In the genomic region with DNA sequence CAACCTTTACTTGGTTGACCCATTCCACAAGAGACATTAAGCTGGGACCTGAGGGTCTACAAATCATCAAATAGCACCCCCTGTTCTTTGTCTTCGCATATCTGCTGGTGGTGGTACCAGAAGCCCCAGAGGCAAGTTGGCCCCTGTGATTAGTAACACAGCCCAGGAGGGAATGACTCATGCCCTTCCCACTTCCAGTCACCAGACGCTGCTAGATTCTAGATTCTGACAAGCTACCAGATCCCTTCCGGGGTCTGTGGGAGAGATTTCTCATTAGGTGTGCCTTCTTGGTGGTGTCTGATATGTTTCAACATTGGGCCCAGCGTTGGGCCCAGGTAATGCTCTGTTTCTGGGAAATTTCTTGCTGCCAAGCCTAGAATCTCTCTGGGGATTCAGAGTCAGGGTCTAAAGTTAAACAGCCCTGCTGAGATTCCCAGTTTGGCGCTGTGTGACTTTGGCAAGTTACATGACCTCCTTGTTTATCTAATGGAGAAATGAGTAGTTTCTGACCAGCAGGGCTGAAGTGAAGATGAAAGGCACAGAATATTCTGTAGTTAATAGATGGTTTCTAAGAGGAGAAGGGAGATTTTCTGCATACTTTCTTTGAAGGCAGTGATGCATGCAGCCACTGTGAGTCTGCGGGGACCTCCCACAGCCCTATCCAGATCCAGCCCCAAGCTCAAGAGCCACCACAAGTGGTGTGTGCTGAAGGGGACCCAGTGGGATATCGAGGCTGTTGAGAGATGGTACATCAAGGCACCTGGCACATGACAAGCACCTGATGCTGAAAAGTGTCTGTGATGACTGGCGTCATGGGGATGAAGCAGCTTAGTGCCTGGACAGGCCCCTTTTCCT, we compare ENCODE assay signal across 8 cellular contexts. TPM values are rescaled to one million over a fixed set of nuclear protein-coding genes. Genes with fewer than 3 reads are reported as not detected.
DNase-seq lines count a peak whose midpoint lies in the region; ATAC-seq and TF ChIP-seq lines count a peak whose summit lies in the region.

No MANE protein-coding gene starts in this region.

- intact Hi-C loops in activated B cell treated with CpG ODN at 0.5 μM for 24 hours (cut with micrococcal nuclease): no loop called here

- H3K36me3 ChIP-seq in effector memory CD4-positive, alpha-beta T cell (ENCODE audit: control insufficient read depth, insufficient read depth, low read length): peaks cover 53% of the 10 kb centered on the region
- peaks cover 9% of the 10 kb centered on the region for H3K36me3 ChIP-seq in rectal smooth muscle tissue (ENCODE audit: control insufficient read depth, insufficient read depth, low read length)

- no peak overlapping the region for H3K4me3 ChIP-seq in effector memory CD4-positive, alpha-beta T cell (ENCODE audit: insufficient read depth, low read depth, low read length, poor library complexity, severe bottlenecking)
- H3K4me3 ChIP-seq in rectal smooth muscle tissue (ENCODE audit: low read length): no peak overlapping the region

- H3K4me1 Mint-ChIP-seq in activated B cell treated with CpG ODN at 0.5 μM for 24 hours: peaks cover 43% of the 10 kb centered on the region

- no peaks in the 10 kb centered on the region for H3K9me3 Mint-ChIP-seq in activated B cell treated with CpG ODN at 0.5 μM for 24 hours

- peaks cover 49% of the 10 kb centered on the region for H3K36me3 Mint-ChIP-seq in activated B cell treated with CpG ODN at 0.5 μM for 24 hours (ENCODE audit: low read depth)

- CTCF ChIA-PET in activated B cell treated with CpG ODN at 0.5 μM for 24 hours (lab: Charles Lee): interaction anchor here (0.9 to 4.0 kb wide), 2 partner anchors 19 to 33 kb away, joined by 3 to 29 read pairs; no protein-coding TSS in a partner anchor

- no peak overlapping the region for H3K9ac ChIP-seq in rectal smooth muscle tissue (ENCODE audit: low read length)

- ATAC-seq in activated B cell treated with CpG ODN at 0.5 μM for 24 hours (ENCODE audit: low read depth) (peak; percentile 22), HG03175 (IDR thresholded peaks at IDR 0.05; ENCODE audit: unreplicated experiment) (no peak), left lobe of liver (no peak)

- POLR2A ChIA-PET in activated B cell treated with CpG ODN at 0.5 μM for 24 hours (lab: Charles Lee): interaction anchor here (0.5 to 7.2 kb wide), 5 partner anchors 19 to 464 kb away, joined by 4 to 105 read pairs (median 10); partner anchors contain the start of gene UBB

- peak; percentile 29 for DNase-seq in activated gamma-delta T cell treated with Interleukin-2 at 50 U/mL for 16 hours
- DNase-seq in activated gamma-delta T cell (lab: John Stamatoyannopoulos, UW): no peak
- DNase-seq in HS-27A (ENCODE audit: low read depth): peak; percentile 86
- DNase-seq in activated B cell treated with CpG ODN at 0.5 μM for 24 hours: no peak
- peak in 2 of 3 donors; percentile 35 to 44 for DNase-seq in effector memory CD4-positive, alpha-beta T cell
- DNase-seq in left lobe of liver (ENCODE audit: low spot score): no peak

- no peaks in the 10 kb centered on the region for H3K27me3 Mint-ChIP-seq in activated B cell treated with CpG ODN at 0.5 μM for 24 hours

- peaks cover 47% of the 10 kb centered on the region for H3K4me1 ChIP-seq in effector memory CD4-positive, alpha-beta T cell (ENCODE audit: control insufficient read depth, insufficient read depth, low read length, poor library complexity, severe bottlenecking)
- H3K4me1 ChIP-seq in rectal smooth muscle tissue (ENCODE audit: control insufficient read depth, insufficient read depth, low read length): peaks cover 3% of the 10 kb centered on the region

- no peaks in the 10 kb centered on the region for H3K27me3 ChIP-seq in effector memory CD4-positive, alpha-beta T cell (replicated peaks; ENCODE audit: control insufficient read depth, insufficient read depth, low read length, poor library complexity, severe bottlenecking)
- H3K27me3 ChIP-seq in rectal smooth muscle tissue (ENCODE audit: control insufficient read depth, insufficient read depth, low read length): no peaks in the 10 kb centered on the region

- peak overlapping the region; percentile 81 for H3K27ac Mint-ChIP-seq in activated B cell treated with CpG ODN at 0.5 μM for 24 hours

- peak overlapping the region; percentile 36 for H3K4me3 Mint-ChIP-seq in activated B cell treated with CpG ODN at 0.5 μM for 24 hours

- H3K27ac ChIP-seq in effector memory CD4-positive, alpha-beta T cell (ENCODE audit: insufficient read depth, low read length, poor library complexity, severe bottlenecking): peak overlapping the region; percentile 54
- H3K27ac ChIP-seq in rectal smooth muscle tissue (ENCODE audit: low read depth, low read length): peak overlapping the region; percentile 67

- no peaks in the 10 kb centered on the region for H3K9me3 ChIP-seq in effector memory CD4-positive, alpha-beta T cell (ENCODE audit: control insufficient read depth, low read length)

- no peak for TF ChIP-seq CTCF in activated B cell treated with CpG ODN at 0.5 μM for 24 hours (IDR thresholded peaks at IDR 0.05)

RNA-seq across cellular contexts. Expression of gene TRPV2, which starts 3.9 kb away (rescaled TPM):
- total RNA-seq in activated B cell treated with CpG ODN at 0.5 μM for 24 hours: 58.3 and 65.8 TPM in 2 replicates
- 3.1 TPM for total RNA-seq in left lobe of liver

RNA-seq across cellular contexts. Expression of gene UBB, which starts 38.4 kb away (rescaled TPM):
- total RNA-seq in activated B cell treated with CpG ODN at 0.5 μM for 24 hours (1,031 and 1,128 TPM in 2 replicates), left lobe of liver (1,692 TPM)

Comparison
In these comparisons a context has a peak if more than half of its experiments do, and no peak if none do; other contexts are left out.
1. DNase-seq: peak in activated gamma-delta T cell treated with Interleukin-2 at 50 U/mL for 16 hours (single experiment), HS-27A (single experiment) and effector memory CD4-positive, alpha-beta T cell (2 of 3); none in activated gamma-delta T cell (single experiment), activated B cell treated with CpG ODN at 0.5 μM for 24 hours (single experiment) and left lobe of liver (single experiment).
2. RNA of gene TRPV2, which starts 3.9 kb away (total RNA-seq): 58.3 to 65.8 TPM in activated B cell treated with CpG ODN at 0.5 μM for 24 hours; 3.1 TPM in left lobe of liver (single experiment); every median in the first group is over 10 times any median in the second.